33 cellular contexts compared by ENCODE assay signal in genomic region chr17:78266771-78267170, GRCh38. TPM values are rescaled to one million over a fixed set of nuclear protein-coding genes. Genes with fewer than 3 reads are reported as not detected.
A peak's percentile ranks its signal among the peaks of the same experiment; 100 is the strongest.
DNase-seq lines count a peak whose midpoint lies in the region; ATAC-seq and TF ChIP-seq lines count a peak whose summit lies in the region.
"Had no signal": no experiment of that assay in that cellular context is flagged by ENCODE, and none has a peak within 500 bp of the region (broad histone marks: within the 10 kb centered on the region; RNA-seq: fewer than 3 reads in every experiment).

No MANE protein-coding gene starts in this region.

- H3K27ac ChIP-seq in SK-N-MC (peak overlapping the region; percentile 82), lower lobe of right lung (peak overlapping the region; percentile 3)
- H3K27ac ChIP-seq: breast epithelium, GM23248, psoas muscle, RWPE1, sigmoid colon had no signal

- POLR2A ChIA-PET in activated CD4-positive, alpha-beta T cell treated with anti-CD3 and anti-CD28 coated beads, Interleukin-2, amount 10 ng/mL, durations not matched to agents 7 days and 5 days (lab: Charles Lee): no interaction called here

- H3K27me3 ChIP-seq in lower lobe of right lung (ENCODE audit: low read depth): no peaks in the 10 kb centered on the region
- H3K27me3 ChIP-seq: breast epithelium had no signal

- no peaks in the 10 kb centered on the region for H3K27me3 Mint-ChIP-seq in activated CD4-positive, alpha-beta T cell treated with anti-CD3 and anti-CD28 coated beads, Interleukin-2, amount 10 ng/mL, durations not matched to agents 7 days and 5 days
- H3K27me3 Mint-ChIP-seq in stimulated activated memory B cell treated with anti-CD40 and anti-IgM and Interleukin-4, amounts not matched to agents 10 μg/mL and 1 μg/mL and 100 μg/mL, for 72 hours: peaks cover 20% of the 10 kb centered on the region
- H3K27me3 Mint-ChIP-seq: activated CD4-positive, alpha-beta memory T cell treated with anti-CD3 and anti-CD28 coated beads for 36 hours; activated naive CD4-positive, alpha-beta T cell treated with anti-CD3 and anti-CD28 coated beads, Interleukin-2, amount 50 U/mL, for 24 hours had no signal

- H3K4me1 Mint-ChIP-seq in activated CD4-positive, alpha-beta T cell treated with anti-CD3 and anti-CD28 coated beads, Interleukin-2, amount 10 ng/mL, durations not matched to agents 7 days and 5 days: peaks cover 42% of the 10 kb centered on the region
- peaks cover 22% of the 10 kb centered on the region for H3K4me1 Mint-ChIP-seq in stimulated activated memory B cell treated with anti-CD40 and anti-IgM and Interleukin-4, amounts not matched to agents 10 μg/mL and 1 μg/mL and 100 μg/mL, for 72 hours

- no peak for TF ChIP-seq CTCF in lower lobe of right lung (IDR thresholded peaks at IDR 0.05)

- CTCF ChIA-PET in activated CD4-positive, alpha-beta T cell treated with anti-CD3 and anti-CD28 coated beads, Interleukin-2, amount 10 ng/mL, durations not matched to agents 7 days and 5 days (lab: Charles Lee): interaction anchor here (1.0 kb wide), 1 partner anchor 84 kb away, joined by 3 read pairs; no protein-coding TSS in a partner anchor

- no peak for ATAC-seq in lower lobe of right lung
- peak; percentile 24 for ATAC-seq in stimulated activated memory B cell treated with anti-CD40 and anti-IgM and Interleukin-4, amounts not matched to agents 10 μg/mL and 1 μg/mL and 100 μg/mL, for 72 hours
- ATAC-seq in GM21528 (IDR thresholded peaks at IDR 0.05; ENCODE audit: low FRiP score, unreplicated experiment): no peak
- ATAC-seq in HG02884 (IDR thresholded peaks at IDR 0.05; ENCODE audit: unreplicated experiment): no peak
- ATAC-seq: activated CD4-positive, CD25-positive, alpha-beta regulatory T cell treated with anti-CD3 and anti-CD28 coated beads, Interleukin-2, amount 50 U/mL, for 24 hours; CD8-positive, alpha-beta T cell; psoas muscle had no signal

- H3K9me3 ChIP-seq in SK-N-MC (ENCODE audit: low read depth, low read length) (no peaks in the 10 kb centered on the region), lower lobe of right lung (no peaks in the 10 kb centered on the region)
- H3K9me3 ChIP-seq: breast epithelium, psoas muscle, sigmoid colon had no signal

- peaks cover 1% of the 10 kb centered on the region for H3K36me3 Mint-ChIP-seq in activated CD4-positive, alpha-beta T cell treated with anti-CD3 and anti-CD28 coated beads, Interleukin-2, amount 10 ng/mL, durations not matched to agents 7 days and 5 days (ENCODE audit: low read depth)
- H3K36me3 Mint-ChIP-seq in stimulated activated memory B cell treated with anti-CD40 and anti-IgM and Interleukin-4, amounts not matched to agents 10 μg/mL and 1 μg/mL and 100 μg/mL, for 72 hours: no peaks in the 10 kb centered on the region
- H3K36me3 Mint-ChIP-seq: activated CD4-positive, alpha-beta memory T cell treated with anti-CD3 and anti-CD28 coated beads for 36 hours; activated naive CD4-positive, alpha-beta T cell treated with anti-CD3 and anti-CD28 coated beads, Interleukin-2, amount 50 U/mL, for 24 hours; CD8-positive, alpha-beta T cell; naive B cell had no signal

- DNase-seq in activated CD4-positive, alpha-beta T cell treated with anti-CD3 and anti-CD28 coated beads, Interleukin-2, amount 10 ng/mL, durations not matched to agents 7 days and 5 days: no peak
- DNase-seq in activated CD4-positive, alpha-beta T cell treated with anti-CD3 and anti-CD28 coated beads for 4 hours: no peak
- DNase-seq in SK-N-MC (ENCODE audit: low read depth, low spot score) (no peak), lower lobe of right lung (no peak), ecto neural progenitor cell (ENCODE audit: low spot score) (no peak)
- DNase-seq: activated CD4-positive, alpha-beta memory T cell treated with anti-CD3 and anti-CD28 coated beads for 36 hours; amygdala; CD8-positive, alpha-beta T cell; effector CD4-positive, alpha-beta T cell; GM23248; hypothalamus; KBM-7; naive B cell; NCI-H1105; NCI-H187 treated with DMSO at 0.1 percent for 48 hours; NCI-H2171 treated with DMSO at 0.1 percent for 48 hours; NCI-H510A treated with DMSO at 0.1 percent for 48 hours; psoas muscle; sigmoid colon; stimulated activated CD4-positive, alpha-beta T cell treated with anti-CD3 and anti-CD28 coated beads, Interleukin-4, amount 100 ng/mL, for 4 hours; substantia nigra had no signal

- H3K9ac ChIP-seq in SK-N-MC (ENCODE audit: insufficient read length): peak overlapping the region; percentile 75
- H3K9ac ChIP-seq: GM23248 had no signal

- no peak overlapping the region for H3K4me3 Mint-ChIP-seq in activated CD4-positive, alpha-beta T cell treated with anti-CD3 and anti-CD28 coated beads, Interleukin-2, amount 10 ng/mL, durations not matched to agents 7 days and 5 days
- no peak overlapping the region for H3K4me3 Mint-ChIP-seq in stimulated activated memory B cell treated with anti-CD40 and anti-IgM and Interleukin-4, amounts not matched to agents 10 μg/mL and 1 μg/mL and 100 μg/mL, for 72 hours
- H3K4me3 Mint-ChIP-seq: activated CD4-positive, alpha-beta memory T cell treated with anti-CD3 and anti-CD28 coated beads for 36 hours; activated naive CD4-positive, alpha-beta T cell treated with anti-CD3 and anti-CD28 coated beads, Interleukin-2, amount 50 U/mL, for 24 hours; CD8-positive, alpha-beta T cell; naive B cell had no signal

- no peaks in the 10 kb centered on the region for H3K9me3 Mint-ChIP-seq in activated CD4-positive, alpha-beta T cell treated with anti-CD3 and anti-CD28 coated beads, Interleukin-2, amount 10 ng/mL, durations not matched to agents 7 days and 5 days
- no peaks in the 10 kb centered on the region for H3K9me3 Mint-ChIP-seq in stimulated activated memory B cell treated with anti-CD40 and anti-IgM and Interleukin-4, amounts not matched to agents 10 μg/mL and 1 μg/mL and 100 μg/mL, for 72 hours
- H3K9me3 Mint-ChIP-seq: activated CD4-positive, alpha-beta memory T cell treated with anti-CD3 and anti-CD28 coated beads for 36 hours; activated naive CD4-positive, alpha-beta T cell treated with anti-CD3 and anti-CD28 coated beads, Interleukin-2, amount 50 U/mL, for 24 hours; CD8-positive, alpha-beta T cell; naive B cell had no signal

- no peaks in the 10 kb centered on the region for H3K36me3 ChIP-seq in SK-N-MC (ENCODE audit: insufficient read depth, low read length)
- H3K36me3 ChIP-seq in lower lobe of right lung: no peaks in the 10 kb centered on the region
- H3K36me3 ChIP-seq: breast epithelium, sigmoid colon had no signal

- intact Hi-C loops in lower lobe of right lung (cut with DNase I): no loop called here

- peak overlapping the region; percentile 62 for H3K27ac Mint-ChIP-seq in activated CD4-positive, alpha-beta T cell treated with anti-CD3 and anti-CD28 coated beads, Interleukin-2, amount 10 ng/mL, durations not matched to agents 7 days and 5 days
- H3K27ac Mint-ChIP-seq in stimulated activated memory B cell treated with anti-CD40 and anti-IgM and Interleukin-4, amounts not matched to agents 10 μg/mL and 1 μg/mL and 100 μg/mL, for 72 hours: no peak overlapping the region
- H3K27ac Mint-ChIP-seq: activated CD4-positive, alpha-beta memory T cell treated with anti-CD3 and anti-CD28 coated beads for 36 hours; CD8-positive, alpha-beta T cell had no signal

- peak overlapping the region; percentile 51; the same call in 1 of the 2 replicates for H3K4me3 ChIP-seq in SK-N-MC
- H3K4me3 ChIP-seq in lower lobe of right lung: no peak overlapping the region
- H3K4me3 ChIP-seq: breast epithelium, GM23248, psoas muscle, sigmoid colon had no signal

- H3K4me1 ChIP-seq in lower lobe of right lung: peaks cover 69% of the 10 kb centered on the region
- H3K4me1 ChIP-seq: breast epithelium had no signal

RNA-seq across cellular contexts. Expression of gene TMEM235, which starts 35.3 kb away (rescaled TPM):
- not detected for total RNA-seq in activated CD4-positive, alpha-beta T cell treated with anti-CD3 and anti-CD28 coated beads, Interleukin-2, amount 10 ng/mL, durations not matched to agents 7 days and 5 days
- total RNA-seq in lower lobe of right lung: not detected
- total RNA-seq: A172; activated CD4-positive, alpha-beta memory T cell treated with anti-CD3 and anti-CD28 coated beads for 36 hours; breast epithelium; CD8-positive, alpha-beta T cell; GM23248; M059J; omental fat pad; psoas muscle; sigmoid colon; T-helper 2 cell treated with Interferon-gamma antibody and Interleukin-4, amounts not matched to agents 100 ng/mL and 5 ng/mL, for 36 hours; urinary bladder had no signal

RNA-seq across cellular contexts. Expression of gene BIRC5, which starts 52.7 kb away (rescaled TPM):
- total RNA-seq in activated CD4-positive, alpha-beta T cell treated with anti-CD3 and anti-CD28 coated beads, Interleukin-2, amount 10 ng/mL, durations not matched to agents 7 days and 5 days: 100 to 1,000 TPM; 113 to 117 TPM
- total RNA-seq in lower lobe of right lung: 1.8 TPM

Comparison
In these comparisons a context has a peak if more than half of its experiments do, and no peak if none do; other contexts are left out.
1. RNA of gene BIRC5, which starts 52.7 kb away (total RNA-seq): 113 to 117 TPM in activated CD4-positive, alpha-beta T cell treated with anti-CD3 and anti-CD28 coated beads, Interleukin-2, amount 10 ng/mL, durations not matched to agents 7 days and 5 days; 1.8 TPM in lower lobe of right lung (single experiment); every median in the first group is over 10 times any median in the second.